10 cellular contexts compared by ENCODE assay signal in genomic region chr14:58533417-58533816, GRCh38.
DNase-seq lines count a peak whose midpoint lies in the region; TF ChIP-seq lines count a peak whose summit lies in the region.
"Had no signal": no experiment of that assay in that cellular context is flagged by ENCODE, and none has a peak within 500 bp of the region (broad histone marks: within the 10 kb centered on the region; RNA-seq: fewer than 3 reads in every experiment).

No MANE protein-coding gene starts in this region.

- no peak overlapping the region for H3K23ac ChIP-seq in mesenchymal stem cell (ENCODE audit: low read length in 2 of 2)

- peaks cover 23 to 24% of the 10 kb centered on the region in 2 experiments; a peak in 3 of 4 replicates for H3K4me1 ChIP-seq in SK-N-SH (ENCODE audit: control insufficient read depth in 1 of 2, insufficient read depth in 2 of 2, low read depth in 1 of 2, low read length in 1 of 2)
- H3K4me1 ChIP-seq in mesenchymal stem cell (ENCODE audit: control insufficient read depth, insufficient read depth, low read depth, low read length) = peaks cover 1% of the 10 kb centered on the region

- intact Hi-C loops in lower leg skin (cut with DNase I; ENCODE audit: low total_unique reads) = no loop called here

- no peaks in the 10 kb centered on the region for H4K20me1 ChIP-seq in SK-N-SH (ENCODE audit: insufficient read depth)

- POLR2A ChIA-PET in SK-N-SH (lab: Yijun Ruan, JAX) = no interaction called here

- H3K4me2 ChIP-seq in SK-N-SH (no peak overlapping the region), mesenchymal stem cell (ENCODE audit: low read length, poor library complexity, severe bottlenecking) (no peak overlapping the region)

- H3K9ac ChIP-seq in SK-N-SH (no peak overlapping the region), mesenchymal stem cell (ENCODE audit: low read length) (no peak overlapping the region)

- no peaks in the 10 kb centered on the region for H3K79me1 ChIP-seq in mesenchymal stem cell (replicated peaks; ENCODE audit: low read length, poor library complexity, severe bottlenecking)

- TF ChIP-seq RAD21 in SK-N-SH (IDR thresholded peaks at IDR 0.05; ENCODE audit: low read length) = no peak

- CTCF ChIA-PET in SK-N-SH (lab: Yijun Ruan, JAX) = interaction anchor here (0.8 to 1.9 kb wide), 3 partner anchors 32 to 522 kb away, joined by 3 to 9 read pairs (median 4); no protein-coding TSS in a partner anchor

- no peak overlapping the region for H2AK5ac ChIP-seq in mesenchymal stem cell (ENCODE audit: low read length, severe bottlenecking)

- no peak overlapping the region for H2BK5ac ChIP-seq in mesenchymal stem cell (ENCODE audit: low read depth, low read length, poor library complexity, severe bottlenecking)

- peak overlapping the region; percentile 9 to 98 for H3K18ac ChIP-seq in mesenchymal stem cell (ENCODE audit: low read depth in 1 of 2, low read length in 2 of 2)

- TF ChIP-seq EP300 in SK-N-SH (IDR thresholded peaks at IDR 0.05; ENCODE audit: borderline replicate concordance in 1 of 2, low read depth in 1 of 2, low read length in 1 of 2) = peak in 1 of 2 experiments; percentile 42; a peak in 1 of 4 replicates

- H4K8ac ChIP-seq in mesenchymal stem cell (ENCODE audit: low read length) = peak overlapping the region; percentile 87

- peaks cover 17% of the 10 kb centered on the region for H3F3A ChIP-seq in SK-N-SH (replicated peaks; ENCODE audit: insufficient read depth)

- no peak for TF ChIP-seq CTCF in SK-N-SH (IDR thresholded peaks at IDR 0.05)
- no peak for TF ChIP-seq CTCF in lower leg skin (IDR thresholded peaks at IDR 0.05)

- no peak overlapping the region for H2AFZ ChIP-seq in SK-N-SH (ENCODE audit: low read depth)
- H2AFZ ChIP-seq in mesenchymal stem cell (ENCODE audit: low read depth, low read length) = peak overlapping the region; percentile 58

- H4K91ac ChIP-seq in mesenchymal stem cell (ENCODE audit: low read length) = no peak overlapping the region

- H3K4me3 ChIP-seq in SK-N-SH (ENCODE audit: low read depth in 2 of 2, low read length in 1 of 2) (no peak overlapping the region), mesenchymal stem cell (ENCODE audit: insufficient read depth in 1 of 2, low read depth in 1 of 2, low read length in 2 of 2) (no peak overlapping the region), lower leg skin (ENCODE audit: low read depth, poor library complexity, severe bottlenecking) (no peak overlapping the region)

- in situ Hi-C loops in ACHN (cut with HindIII; ENCODE audit: low pct_ligation_motif_present, low pct_unique_long_range_greater_than_20kb, low sequenced_read_pairs) = no loop called here

- peak overlapping the region in 1 of 2 experiments; percentile 83 for H2BK12ac ChIP-seq in mesenchymal stem cell (ENCODE audit: low read length in 2 of 2)

- peak overlapping the region; percentile 23 for H2BK15ac ChIP-seq in mesenchymal stem cell (ENCODE audit: low read depth, poor library complexity, severe bottlenecking)

- no peaks in the 10 kb centered on the region for H3K27me3 ChIP-seq in SK-N-SH (ENCODE audit: insufficient read depth)
- no peaks in the 10 kb centered on the region for H3K27me3 ChIP-seq in mesenchymal stem cell (ENCODE audit: control insufficient read depth in 1 of 2, insufficient read depth in 1 of 2, low read length in 2 of 2)

- TF ChIP-seq POLR2A in lower leg skin (IDR thresholded peaks at IDR 0.05) = no peak

- H3K79me2 ChIP-seq in SK-N-SH (ENCODE audit: insufficient read depth) = no peaks in the 10 kb centered on the region

- peak overlapping the region; percentile 54 for H2BK120ac ChIP-seq in mesenchymal stem cell (ENCODE audit: low read depth, low read length)

- no peak overlapping the region for H3K4ac ChIP-seq in mesenchymal stem cell (ENCODE audit: low read depth in 1 of 2, low read length in 2 of 2)

- H3K36me3 ChIP-seq in SK-N-SH (replicated peaks in 1 of 2; ENCODE audit: control insufficient read depth in 1 of 2, insufficient read depth in 2 of 2, low read length in 1 of 2) = no peaks in the 10 kb centered on the region
- H3K36me3 ChIP-seq in mesenchymal stem cell (ENCODE audit: control insufficient read depth in 1 of 2, insufficient read depth in 2 of 2, low read depth in 1 of 2, low read length in 2 of 2) = peaks cover 0 to 2% of the 10 kb centered on the region in 2 experiments

- H3K14ac ChIP-seq in mesenchymal stem cell (ENCODE audit: low read length in 2 of 2) = no peak overlapping the region

- H3K9me2 ChIP-seq in SK-N-SH = no peaks in the 10 kb centered on the region

- H3K27ac ChIP-seq in SK-N-SH (ENCODE audit: low read depth in 2 of 2, low read length in 1 of 2) (peak overlapping the region; percentile 54 to 86; a peak in 3 of 4 replicates), mesenchymal stem cell (ENCODE audit: low read length, poor library complexity, severe bottlenecking) (no peak overlapping the region), temporal lobe (ENCODE audit: low read depth, low read length) (peak overlapping the region; percentile 78)

- no peaks in the 10 kb centered on the region for H3K9me3 ChIP-seq in SK-N-SH
- H3K9me3 ChIP-seq in mesenchymal stem cell (ENCODE audit: control insufficient read depth, low read length) = peaks cover 4% of the 10 kb centered on the region

- DNase-seq in SK-N-SH (peak; percentile 63), epidermal melanocyte (ENCODE audit: insufficient read length, low spot score) (peak; percentile 25), mesenchymal stem cell (peak; percentile 60), KG1 (lab: John Stamatoyannopoulos, UW) (no peak), ACHN (no peak), lower leg skin (ENCODE audit: low spot score in 2 of 2) (no peak)
- DNase-seq: activated B cell treated with CpG ODN at 0.5 μM for 24 hours; activated naive CD8-positive, alpha-beta T cell treated with anti-CD3 and anti-CD28 coated beads, Interleukin-2, amount 10 ng/mL, durations not matched to agents 7 days and 5 days; stimulated activated naive CD8-positive, alpha-beta T cell treated with anti-CD3 and anti-CD28 coated beads, Interleukin-15, Interleukin-2, amounts not matched to agents 100 U/mL and 50 U/mL, for 24 hours had no signal

- 68% methylated on average over 4 of the region's 4 CpGs for WGBS in SK-N-SH (ENCODE audit: low lambda C conversion rate)
- 14% methylated on average over 3 of the region's 4 CpGs for WGBS in mesenchymal stem cell
- WGBS in lower leg skin, 2 donors = 51 to 70% methylated on average over 4 of the region's 4 CpGs

TF ChIP-seq in SK-N-SH, 30 proteins besides CTCF, POLR2A, EP300 and RAD21:
- TF ChIP-seq MXI1 (IDR thresholded peaks at IDR 0.05; ENCODE audit: low read depth, low read length) (peak; percentile 27; the same call in 1 of the 2 replicates), RXRA (IDR thresholded peaks at IDR 0.05; ENCODE audit: borderline replicate concordance, low read depth) (no peak), FOXJ3 (CRISPR knock-in tag; IDR thresholded peaks at IDR 0.05) (peak; percentile 19; the same call in 1 of the 2 replicates), GABPA (IDR thresholded peaks at IDR 0.05; ENCODE audit: low read depth) (no peak), GATA2 (CRISPR knock-in tag; IDR thresholded peaks at IDR 0.05) (peak; percentile 22; the same call in 1 of the 2 replicates), TCF12 (IDR thresholded peaks at IDR 0.05) (peak; percentile 55; the same call in 1 of the 2 replicates), EZH2phosphoT487 (IDR thresholded peaks at IDR 0.05; ENCODE audit: borderline replicate concordance, low read depth) (no peak), YY1 (IDR thresholded peaks at IDR 0.05; ENCODE audit: low read depth) (no peak)

Comparison
In these comparisons a context has a peak if more than half of its experiments do, and no peak if none do; other contexts are left out.
1. DNase-seq: peak in SK-N-SH (single experiment), epidermal melanocyte (single experiment) and mesenchymal stem cell (single experiment); none in KG1 (single experiment), ACHN (single experiment) and lower leg skin (0 of 2).